Comparison of ENCODE assay signal across 8 cellular contexts in genomic region chr1:26529405-26529654, GRCh38. TPM values are rescaled to one million over a fixed set of nuclear protein-coding genes. Genes with fewer than 3 reads are reported as not detected.
DNase-seq lines count a peak whose midpoint lies in the region; ATAC-seq, FAIRE-seq and TF ChIP-seq lines count a peak whose summit lies in the region.

No MANE protein-coding gene starts in this region.

- POLR2A ChIA-PET in CD8-positive, alpha-beta T cell (lab: Charles Lee), result interaction anchor here (2.6 kb wide), 1 partner anchor 29 kb away, joined by 15 read pairs; no protein-coding TSS in a partner anchor

- no peak for FAIRE-seq in GM19239 (lab: Jason Lieb, UNC)

- no peaks in the 10 kb centered on the region for H3K36me3 ChIP-seq in CD8-positive, alpha-beta T cell (ENCODE audit: insufficient read depth, low read length)
- H3K36me3 ChIP-seq in KOPT-K1 (ENCODE audit: insufficient read depth, low read length), result no peaks in the 10 kb centered on the region
- no peaks in the 10 kb centered on the region for H3K36me3 ChIP-seq in neuron (ENCODE audit: insufficient read depth, low read length)

- H3K4me1 Mint-ChIP-seq in CD8-positive, alpha-beta T cell (ENCODE audit: low read depth), result peaks cover 28% of the 10 kb centered on the region
- H3K4me1 Mint-ChIP-seq in chondrocyte (ENCODE audit: low read depth), result peaks cover 14% of the 10 kb centered on the region

- no peak for TF ChIP-seq CTCF in CD8-positive, alpha-beta T cell (IDR thresholded peaks at IDR 0.05)
- no peak for TF ChIP-seq CTCF in chondrocyte (IDR thresholded peaks at IDR 0.05)

- CTCF ChIA-PET in CD8-positive, alpha-beta T cell (lab: Charles Lee), result interaction anchor here (0.6 to 4.1 kb wide), 3 partner anchors 11 to 730 kb away, joined by 3 to 37 read pairs (median 5); no protein-coding TSS in a partner anchor

- no peak for DNase-seq in CD8-positive, alpha-beta T cell
- DNase-seq in chondrocyte (ENCODE audit: low spot score) (no peak), activated gamma-delta T cell treated with Interleukin-2 at 50 U/mL for 16 hours (no peak), GM19239 (ENCODE audit: insufficient read length, low spot score) (no peak), GF-D8 (lab: John Stamatoyannopoulos, UW) (no peak), DMS153 (lab: John Stamatoyannopoulos, UW) (no peak)

- H2AFZ ChIP-seq in neuron (ENCODE audit: low read depth, low read length), result no peak overlapping the region

- intact Hi-C loops in CD8-positive, alpha-beta T cell (cut with DNase I, micrococcal nuclease), result loop anchor here (1.0 to 2.0 kb wide), 4 partner anchors 13 to 29 kb away; no protein-coding TSS in a partner anchor

- H3K4me3 Mint-ChIP-seq in CD8-positive, alpha-beta T cell, result peak overlapping the region; percentile 89
- H3K4me3 Mint-ChIP-seq in chondrocyte (ENCODE audit: unreplicated experiment), result peak overlapping the region; percentile 78

- H3K27me3 Mint-ChIP-seq in CD8-positive, alpha-beta T cell (ENCODE audit: low read depth), result no peaks in the 10 kb centered on the region
- peaks cover 10% of the 10 kb centered on the region for H3K27me3 Mint-ChIP-seq in chondrocyte (ENCODE audit: low read depth)

- no peaks in the 10 kb centered on the region for H3K9me3 ChIP-seq in CD8-positive, alpha-beta T cell (ENCODE audit: low read length)
- no peaks in the 10 kb centered on the region for H3K9me3 ChIP-seq in KOPT-K1 (ENCODE audit: insufficient read depth, low read length, poor library complexity, severe bottlenecking)
- no peaks in the 10 kb centered on the region for H3K9me3 ChIP-seq in neuron (ENCODE audit: low read length)

- no peaks in the 10 kb centered on the region for H3K9me3 Mint-ChIP-seq in CD8-positive, alpha-beta T cell
- no peaks in the 10 kb centered on the region for H3K9me3 Mint-ChIP-seq in chondrocyte (ENCODE audit: low read depth)

- peak overlapping the region; percentile 49 for H3K4me3 ChIP-seq in CD8-positive, alpha-beta T cell (ENCODE audit: low read depth, low read length)
- H3K4me3 ChIP-seq in neuron (ENCODE audit: low read length), result peak overlapping the region; percentile 46

- H3K4me1 ChIP-seq in CD8-positive, alpha-beta T cell (ENCODE audit: insufficient read depth, low read length), result peaks cover 30% of the 10 kb centered on the region
- H3K4me1 ChIP-seq in neuron (ENCODE audit: insufficient read depth, low read length), result peaks cover 15% of the 10 kb centered on the region

- no peaks in the 10 kb centered on the region for H3K27me3 ChIP-seq in CD8-positive, alpha-beta T cell (ENCODE audit: insufficient read depth, low read length)
- H3K27me3 ChIP-seq in neuron (ENCODE audit: insufficient read depth, low read length), result peaks cover 2% of the 10 kb centered on the region

- no peak for ATAC-seq in CD8-positive, alpha-beta T cell

- H3K27ac ChIP-seq in CD8-positive, alpha-beta T cell (ENCODE audit: low read depth, low read length), result no peak overlapping the region
- H3K27ac ChIP-seq in KOPT-K1 (ENCODE audit: low read depth, low read length, poor library complexity, severe bottlenecking), result peak overlapping the region; percentile 49

- H3K27ac Mint-ChIP-seq in CD8-positive, alpha-beta T cell, result peak overlapping the region; percentile 89
- H3K27ac Mint-ChIP-seq in chondrocyte (ENCODE audit: unreplicated experiment), result peak overlapping the region; percentile 57

- no peaks in the 10 kb centered on the region for H3K36me3 Mint-ChIP-seq in CD8-positive, alpha-beta T cell
- no peaks in the 10 kb centered on the region for H3K36me3 Mint-ChIP-seq in chondrocyte (ENCODE audit: low read depth)

RNA-seq across cellular contexts. Expression of gene RPS6KA1, which starts 0.2 kb away (rescaled TPM):
- total RNA-seq in CD8-positive, alpha-beta T cell, result 10 to 100 TPM; 25.8 to 30.3 TPM
- 3.6 to 6.3 TPM (median 4.4 TPM) in 3 replicates for total RNA-seq in chondrocyte

RNA-seq across cellular contexts. Expression of gene HMGN2, which starts 57.1 kb away (rescaled TPM):
- total RNA-seq in CD8-positive, alpha-beta T cell, result 100 to 1,000 TPM; 280 to 292 TPM
- total RNA-seq in chondrocyte, result 241 to 314 TPM (median 245 TPM) in 3 replicates
